ENCODE assay signal across 1 cellular context in genomic region chr16:1932050-1933028, GRCh38.
TF ChIP-seq lines count a peak whose summit lies in the region.

No MANE protein-coding gene starts in this region.

TF ChIP-seq in Ishikawa, 13 proteins besides CTCF, POLR2A, EP300 and RAD21 (continued from another document):
- no peak for TF ChIP-seq ZBTB7A (IDR thresholded peaks at IDR 0.05; ENCODE audit: low read depth)
